9 cellular contexts compared by ENCODE assay signal in the genomic region with DNA sequence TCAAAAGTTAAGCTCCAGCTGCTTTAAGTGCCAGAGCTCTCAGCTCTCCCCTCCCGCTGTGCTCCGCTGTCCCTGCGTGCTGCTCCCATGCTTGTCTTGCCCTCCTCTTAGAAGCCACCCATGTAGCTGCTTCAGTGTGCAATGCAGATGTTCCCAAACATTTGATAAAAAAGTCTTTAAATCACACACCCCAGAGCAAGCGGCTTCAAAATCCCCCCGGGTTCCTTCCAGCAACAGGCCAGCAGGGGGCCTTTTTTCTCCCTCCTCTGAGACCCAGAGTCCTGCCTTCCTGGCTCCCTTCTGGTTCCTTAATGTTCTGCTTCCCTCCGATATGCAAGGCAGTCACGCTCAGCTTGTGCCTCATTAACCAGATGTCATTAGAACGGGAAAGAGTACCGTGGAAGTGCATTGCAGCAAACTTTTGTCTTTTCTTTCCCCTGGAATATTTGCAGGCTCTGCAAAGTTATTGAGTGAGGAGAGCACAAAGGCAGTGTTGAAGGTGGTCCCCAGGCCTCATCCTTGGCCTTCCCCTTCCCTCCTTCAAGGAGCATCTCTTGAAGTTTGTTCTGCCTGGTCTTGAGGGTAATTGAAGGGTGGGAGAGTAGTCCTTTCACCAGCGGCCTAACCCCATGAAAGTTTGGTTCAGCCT. TPM values are rescaled to one million over a fixed set of nuclear protein-coding genes. Genes with fewer than 3 reads are reported as not detected.
DNase-seq lines count a peak whose midpoint lies in the region; ATAC-seq and TF ChIP-seq lines count a peak whose summit lies in the region.
"Had no signal": no experiment of that assay in that cellular context is flagged by ENCODE, and none has a peak within 500 bp of the region (broad histone marks: within the 10 kb centered on the region; RNA-seq: fewer than 3 reads in every experiment).

No MANE protein-coding gene starts in this region.

- TF ChIP-seq CTCF in BE2C (IDR thresholded peaks at IDR 0.05; ENCODE audit: low read depth, low read length) (peak; percentile 73), GM23338 (conservative IDR thresholded peaks at IDR 0.05; ENCODE audit: low read depth in 2 of 2) (peak; percentile 68 to 78), body of pancreas (IDR thresholded peaks at IDR 0.05) (peak; percentile 23 to 58 (median 50)), thyroid gland (IDR thresholded peaks at IDR 0.05) (peak; percentile 47 to 72 (median 63))

- no peaks in the 10 kb centered on the region for H3K36me3 Mint-ChIP-seq in GM23338 (ENCODE audit: low read depth)

- H3K36me3 ChIP-seq in BE2C (no peaks in the 10 kb centered on the region; the same call in 1 of the 2 replicates), GM23338 (ENCODE audit: insufficient read depth) (no peaks in the 10 kb centered on the region), body of pancreas (replicated peaks in 1 of 2; ENCODE audit: insufficient read depth in 1 of 2, low read depth in 2 of 2) (no peaks in the 10 kb centered on the region), thyroid gland (no peaks in the 10 kb centered on the region)

- H3K4me2 ChIP-seq in GM23338, result no peak overlapping the region

- DNase-seq in BE2C (peak; percentile 46), GM23338 (ENCODE audit: low spot score) (peak; percentile 87), SK-MEL-5 (ENCODE audit: low read depth, low spot score) (peak; percentile 33), body of pancreas (peak; percentile 37 to 59 (median 48)), left lobe of liver (ENCODE audit: low spot score) (no peak), thyroid gland (peak; percentile 60 to 72)

- peaks cover 17% of the 10 kb centered on the region for H3K27me3 Mint-ChIP-seq in GM23338 (ENCODE audit: insufficient read depth, low read depth, poor library complexity)

- no peak overlapping the region; the same call in 2 of the 3 replicates for H3K4me3 Mint-ChIP-seq in GM23338

- H3K27ac ChIP-seq in GM23338 (ENCODE audit: low read depth), result no peak overlapping the region
- no peak overlapping the region for H3K27ac ChIP-seq in body of pancreas
- H3K27ac ChIP-seq in thyroid gland, result peak overlapping the region in 1 of 3 donors; percentile 19

- no peaks in the 10 kb centered on the region for H3K79me2 ChIP-seq in GM23338 (replicated peaks; ENCODE audit: insufficient read depth)

- no peaks in the 10 kb centered on the region for H3K9me2 ChIP-seq in GM23338 (ENCODE audit: insufficient read depth)

- no peaks in the 10 kb centered on the region for H3K9me3 ChIP-seq in BE2C
- no peaks in the 10 kb centered on the region for H3K9me3 ChIP-seq in body of pancreas
- no peaks in the 10 kb centered on the region for H3K9me3 ChIP-seq in thyroid gland

- 0 out of 2 replicates have a peak, but pooled peaks cover 3% of the 10 kb centered on the region for H3F3A ChIP-seq in GM23338 (replicated peaks; ENCODE audit: low read depth)

- TF ChIP-seq POLR2A in body of pancreas (IDR thresholded peaks at IDR 0.05), result no peak
- no peak for TF ChIP-seq POLR2A in thyroid gland (IDR thresholded peaks at IDR 0.05)

- in situ Hi-C loops in SK-MEL-5 (cut with HindIII; ENCODE audit: low pct_unique_long_range_greater_than_20kb, low sequenced_read_pairs), result no loop called here

- WGBS in body of pancreas, 2 donors, result 22 to 30% methylated on average over 10 of the region's 10 CpGs
- WGBS in thyroid gland, 2 donors, result 13% methylated on average over 10 of the region's 10 CpGs

- H3K4me3 ChIP-seq in BE2C (ENCODE audit: low read depth, low read length) (no peak overlapping the region), GM23338 (no peak overlapping the region), body of pancreas (no peak overlapping the region), thyroid gland (replicated peaks in 1 of 3) (no peak overlapping the region)

- no peaks in the 10 kb centered on the region for H3K9me3 Mint-ChIP-seq in GM23338

- H3K4me1 Mint-ChIP-seq in GM23338, result peaks cover 32% of the 10 kb centered on the region

- no peaks in the 10 kb centered on the region for H3K4me1 ChIP-seq in BE2C
- peaks cover 10% of the 10 kb centered on the region for H3K4me1 ChIP-seq in GM23338 (ENCODE audit: insufficient read depth)
- H3K4me1 ChIP-seq in body of pancreas, result peaks cover 6% of the 10 kb centered on the region
- H3K4me1 ChIP-seq in thyroid gland, result peaks cover 9 to 11% of the 10 kb centered on the region in 2 donors

- H3K27me3 ChIP-seq in BE2C, result no peaks in the 10 kb centered on the region
- H3K27me3 ChIP-seq in GM23338 (ENCODE audit: insufficient read depth), result no peaks in the 10 kb centered on the region
- no peaks in the 10 kb centered on the region for H3K27me3 ChIP-seq in body of pancreas
- no peaks in the 10 kb centered on the region for H3K27me3 ChIP-seq in thyroid gland

- H4K20me1 ChIP-seq in GM23338 (replicated peaks; ENCODE audit: insufficient read depth), result no peaks in the 10 kb centered on the region

- H3K27ac Mint-ChIP-seq in GM23338, result 0 out of 2 replicates have a peak overlapping the region, but pooled peaks have one; percentile 33

- intact Hi-C loops in body of pancreas (cut with DNase I) (loop anchor here (5.0 kb wide), 1 partner anchor 203 kb away; no protein-coding TSS in a partner anchor), thyroid gland (cut with DNase I) (no loop called here)

- H2AFZ ChIP-seq in GM23338, result peak overlapping the region; percentile 86

- peak; percentile 80 for ATAC-seq in GM23338
- ATAC-seq in body of pancreas, result peak; percentile 45
- ATAC-seq in left lobe of liver, result peak; percentile 65
- ATAC-seq in GM21367 (IDR thresholded peaks at IDR 0.05; ENCODE audit: unreplicated experiment), result no peak
- no peak for ATAC-seq in GM21723 (IDR thresholded peaks at IDR 0.05; ENCODE audit: unreplicated experiment)

TF ChIP-seq in GM23338, 12 proteins besides CTCF, POLR2A, EP300 and RAD21 (continues in another document):
- TF ChIP-seq CREB1 (CRISPR knock-in tag; IDR thresholded peaks at IDR 0.05; ENCODE audit: low read depth) (no peak), JUNB (IDR thresholded peaks at IDR 0.05; ENCODE audit: unreplicated experiment) (no peak), EZH2 (IDR thresholded peaks at IDR 0.05; ENCODE audit: low read depth, unreplicated experiment) (no peak)

RNA-seq across cellular contexts. Expression of gene LDB3, which starts 25.5 kb away (rescaled TPM):
- polyA plus RNA-seq in BE2C (2012; ENCODE audit: insufficient read depth, insufficient read length, low read depth), result 1.9 TPM
- total RNA-seq in GM23338 (2014; rRNA removed; shearing (Covaris generic)), result 0.14 and 0.85 TPM in 2 replicates
- 0.16 and 0.42 TPM in 2 replicates for polyA plus RNA-seq in GM23338 (2016; fragmentation: Nextera tagmentation; extraction: Ambion mirVana)
- total RNA-seq in SK-MEL-5 (2014; rRNA removed; shearing (Covaris generic)), result 0.61 and 0.88 TPM in 2 replicates
- polyA plus RNA-seq in SK-MEL-5 (2015; cell fraction: cytosol; rRNA removed), result 1.7 and 1.8 TPM in 2 replicates
- polyA plus RNA-seq in SK-MEL-5 (2015; cell fraction: nucleus; rRNA removed), result 1.8 and 3.4 TPM in 2 replicates
- total RNA-seq in body of pancreas (under 1 TPM; 0.66 to 0.78 TPM), left lobe of liver (0.20 TPM), thyroid gland (1 to 10 TPM; 1.5 to 5.5 (median 1.9) TPM)
- total RNA-seq: glomerular endothelial cell had no signal

RNA-seq across cellular contexts. Expression of gene OPN4, which starts 39.5 kb away (rescaled TPM):
- polyA plus RNA-seq in BE2C (2012; ENCODE audit: insufficient read depth, insufficient read length, low read depth), result not detected
- total RNA-seq in GM23338 (2014; rRNA removed; shearing (Covaris generic)), result not detected in 2 replicates
- polyA plus RNA-seq in GM23338 (2016; fragmentation: Nextera tagmentation; extraction: Ambion mirVana), result not detected in 2 replicates
- not detected in 2 replicates for total RNA-seq in SK-MEL-5 (2014; rRNA removed; shearing (Covaris generic))
- not detected in 2 replicates for polyA plus RNA-seq in SK-MEL-5 (2015; cell fraction: cytosol; rRNA removed)
- polyA plus RNA-seq in SK-MEL-5 (2015; cell fraction: nucleus; rRNA removed), result not detected in 2 replicates
- total RNA-seq in body of pancreas (not detected), left lobe of liver (not detected), thyroid gland (under 1 TPM in 1 of 4 donors, not detected in 3; 0.24 TPM)
- total RNA-seq: glomerular endothelial cell had no signal

Comparison
In these comparisons a context has a peak if more than half of its experiments do, and no peak if none do; other contexts are left out.
1. ATAC-seq: peak in GM23338 (single experiment), body of pancreas (single experiment) and left lobe of liver (single experiment); none in GM21367 (single experiment) and GM21723 (single experiment).
2. Peak in every context shown above with its lines, with median percentiles within 50 percentile points of each other: CTCF ChIP-seq.